9 cellular contexts compared by ENCODE assay signal in genomic region chr13:96075953-96076543, GRCh38. TPM values are rescaled to one million over a fixed set of nuclear protein-coding genes. Genes with fewer than 3 reads are reported as not detected.
A peak's percentile ranks its signal among the peaks of the same experiment; 100 is the strongest.
DNase-seq lines count a peak whose midpoint lies in the region; ATAC-seq and TF ChIP-seq lines count a peak whose summit lies in the region.
"Had no signal": no experiment of that assay in that cellular context is flagged by ENCODE, and none has a peak within 500 bp of the region (broad histone marks: within the 10 kb centered on the region; RNA-seq: fewer than 3 reads in every experiment).

No MANE protein-coding gene starts in this region.

- DNase-seq in Caco-2 (peak in 1 of 2 experiments; percentile 41), GM23248 (peak; percentile 50), SK-N-SH (peak; percentile 28), left lobe of liver (ENCODE audit: low spot score) (no peak), NCI-H1436 (lab: John Stamatoyannopoulos, UW) (no peak), nucleus accumbens (lab: John Stamatoyannopoulos, UW) (no peak)

- H3K9ac ChIP-seq in GM23248 (no peak overlapping the region), SK-N-SH (no peak overlapping the region)

- no peaks in the 10 kb centered on the region for H3K4me1 ChIP-seq in Caco-2
- no peaks in the 10 kb centered on the region for H3K4me1 ChIP-seq in GM23248 (ENCODE audit: insufficient read depth)
- H3K4me1 ChIP-seq in SK-N-SH (ENCODE audit: control insufficient read depth in 1 of 2, insufficient read depth in 2 of 2, low read depth in 1 of 2, low read length in 1 of 2), result no peaks in the 10 kb centered on the region

- H3K9me2 ChIP-seq in GM23248 (ENCODE audit: insufficient read depth), result no peaks in the 10 kb centered on the region
- no peaks in the 10 kb centered on the region for H3K9me2 ChIP-seq in SK-N-SH

- POLR2A ChIA-PET in Caco-2 (lab: Charles Lee) (no interaction called here), SK-N-SH (lab: Yijun Ruan, JAX) (no interaction called here)

- CTCF ChIA-PET in Caco-2 (lab: Charles Lee) (no interaction called here), SK-N-SH (lab: Yijun Ruan, JAX) (interaction anchor here (1.0 to 1.5 kb wide), 5 partner anchors 9 to 27 kb away, joined by 3 to 5 read pairs (median 4); partner anchors contain the start of gene HS6ST3)

- H3K4me3 Mint-ChIP-seq in Caco-2 (ENCODE audit: unreplicated experiment), result no peak overlapping the region
- H3K4me3 Mint-ChIP-seq: central memory CD8-positive, alpha-beta T cell had no signal

- H3K27me3 Mint-ChIP-seq in Caco-2 (ENCODE audit: insufficient read depth, unreplicated experiment), result peaks cover 12% of the 10 kb centered on the region
- H3K27me3 Mint-ChIP-seq: central memory CD8-positive, alpha-beta T cell had no signal

- no peaks in the 10 kb centered on the region for H3K36me3 Mint-ChIP-seq in Caco-2 (ENCODE audit: insufficient read depth, unreplicated experiment)

- 58% methylated on average over 3 of the region's 3 CpGs for WGBS in GM23248 (ENCODE audit: low coverage in 1 of 2, low lambda C conversion rate in 2 of 2, missing lambda C conversion rate in 2 of 2), 2 experiments
- 79% methylated on average over 2 of the region's 3 CpGs for WGBS in SK-N-SH (ENCODE audit: low lambda C conversion rate)

- H3K36me3 ChIP-seq in Caco-2 (ENCODE audit: control insufficient read depth, insufficient read depth, low read length) (no peaks in the 10 kb centered on the region), GM23248 (ENCODE audit: low read depth) (no peaks in the 10 kb centered on the region), SK-N-SH (replicated peaks in 1 of 2; ENCODE audit: control insufficient read depth in 1 of 2, insufficient read depth in 2 of 2, low read length in 1 of 2) (no peaks in the 10 kb centered on the region)

- H3K79me2 ChIP-seq in GM23248 (ENCODE audit: insufficient read depth) (no peaks in the 10 kb centered on the region), SK-N-SH (ENCODE audit: insufficient read depth) (no peaks in the 10 kb centered on the region)

- TF ChIP-seq EP300 in SK-N-SH (IDR thresholded peaks at IDR 0.05; ENCODE audit: borderline replicate concordance in 1 of 2, low read depth in 1 of 2, low read length in 1 of 2), result no peak

- no peaks in the 10 kb centered on the region for H3K4me1 Mint-ChIP-seq in Caco-2 (ENCODE audit: low read depth, unreplicated experiment)
- H3K4me1 Mint-ChIP-seq: central memory CD8-positive, alpha-beta T cell had no signal

- H3K27me3 ChIP-seq in Caco-2 (replicated peaks; ENCODE audit: control insufficient read depth, insufficient read depth, low read length), result no peaks in the 10 kb centered on the region
- H3K27me3 ChIP-seq in GM23248 (replicated peaks; ENCODE audit: insufficient read depth), result no peaks in the 10 kb centered on the region
- H3K27me3 ChIP-seq in SK-N-SH (ENCODE audit: insufficient read depth), result peaks cover 9% of the 10 kb centered on the region; the same call in 1 of the 2 replicates

- H3K27ac Mint-ChIP-seq in Caco-2 (ENCODE audit: unreplicated experiment), result no peak overlapping the region

- TF ChIP-seq CTCF in Caco-2 (IDR thresholded peaks at IDR 0.05; ENCODE audit: insufficient read depth in 1 of 2, low read depth in 1 of 2, low read length in 1 of 2, severe bottlenecking in 1 of 2, unreplicated experiment in 1 of 2) (peak; percentile 48 to 63), SK-N-SH (IDR thresholded peaks at IDR 0.05) (peak; percentile 74)

- peak; percentile 36 for TF ChIP-seq RAD21 in SK-N-SH (IDR thresholded peaks at IDR 0.05; ENCODE audit: low read length)

- in situ Hi-C loops in GM23248 (cut with MboI), result no loop called here

- H3K27ac ChIP-seq in GM23248 (no peak overlapping the region), SK-N-SH (ENCODE audit: low read depth in 2 of 2, low read length in 1 of 2) (no peak overlapping the region)

- H3K9me3 ChIP-seq in Caco-2 (no peaks in the 10 kb centered on the region), GM23248 (ENCODE audit: low read depth) (no peaks in the 10 kb centered on the region), SK-N-SH (no peaks in the 10 kb centered on the region)

- no peak overlapping the region for H2AFZ ChIP-seq in GM23248
- H2AFZ ChIP-seq in SK-N-SH (ENCODE audit: low read depth), result no peak overlapping the region

- no peaks in the 10 kb centered on the region for H3F3A ChIP-seq in GM23248 (ENCODE audit: insufficient read depth)
- no peaks in the 10 kb centered on the region for H3F3A ChIP-seq in SK-N-SH (replicated peaks; ENCODE audit: insufficient read depth)

- H3K4me2 ChIP-seq in GM23248 (ENCODE audit: unreplicated experiment), result no peak overlapping the region
- no peak overlapping the region for H3K4me2 ChIP-seq in SK-N-SH

- no TSS peak for BruUV-seq in Caco-2 (replicated peaks; lab: Mats Ljungman, UMichigan)

- no peaks in the 10 kb centered on the region for H3K9me3 Mint-ChIP-seq in Caco-2 (ENCODE audit: unreplicated experiment)

- ATAC-seq in left lobe of liver (peak; percentile 60), HG03139 (IDR thresholded peaks at IDR 0.05; ENCODE audit: unreplicated experiment) (no peak), GM18519 (IDR thresholded peaks at IDR 0.05; ENCODE audit: low FRiP score, unreplicated experiment) (no peak)

- intact Hi-C loops in Caco-2 (cut with micrococcal nuclease; ENCODE audit: unreplicated experiment), result loop anchor here (1.0 kb wide), 1 partner anchor 56 kb away; no protein-coding TSS in a partner anchor

- no peaks in the 10 kb centered on the region for H4K20me1 ChIP-seq in GM23248 (ENCODE audit: insufficient read depth)
- no peaks in the 10 kb centered on the region for H4K20me1 ChIP-seq in SK-N-SH (ENCODE audit: insufficient read depth)

- H3K4me3 ChIP-seq in Caco-2 (ENCODE audit: low read depth, low read length), result no peak overlapping the region
- H3K4me3 ChIP-seq in GM23248, result no peak overlapping the region
- no peak overlapping the region; a peak in 1 of 4 replicates for H3K4me3 ChIP-seq in SK-N-SH (ENCODE audit: low read depth in 2 of 2, low read length in 1 of 2)

TF ChIP-seq in SK-N-SH, 30 proteins besides CTCF, POLR2A, EP300 and RAD21:
- no peak for TF ChIP-seq FOXM1 (IDR thresholded peaks at IDR 0.05; ENCODE audit: low read depth)
- TF ChIP-seq SMC3 (IDR thresholded peaks at IDR 0.05; ENCODE audit: low read depth, low read length), result 0 out of 2 replicates have a peak, but pooled peaks have one; percentile 14

RNA-seq across cellular contexts. Expression of gene HS6ST3, which starts 13.9 kb away (rescaled TPM):
- total RNA-seq in Caco-2 (2022), result not detected in 2 replicates
- total RNA-seq in GM23248 (2014; rRNA removed; shearing (Covaris generic)), result 0.11 TPM in 1 of 2 replicates, not detected in the other
- not detected in 2 replicates for polyA plus RNA-seq in GM23248 (2016; fragmentation: Nextera tagmentation; extraction: Ambion mirVana)
- polyA plus RNA-seq in SK-N-SH (2012; rRNA removed), result under 0.01 TPM in 2 replicates
- polyA plus RNA-seq in SK-N-SH (2012; cell fraction: cytosol; rRNA removed), result under 0.01 and 0.01 TPM in 2 replicates
- not detected in 2 replicates for polyA plus RNA-seq in SK-N-SH (2012; cell fraction: nucleus; rRNA removed)
- total RNA-seq in left lobe of liver, result not detected

RNA-seq across cellular contexts. Expression of gene UGGT2, which starts 22.8 kb away (rescaled TPM):
- total RNA-seq in Caco-2 (2022) (35.5 and 42.0 TPM in 2 replicates), left lobe of liver (7.3 TPM)
- total RNA-seq in GM23248 (2014; rRNA removed; shearing (Covaris generic)), result 46.5 and 54.8 TPM in 2 replicates
- polyA plus RNA-seq in GM23248 (2016; fragmentation: Nextera tagmentation; extraction: Ambion mirVana) (38.9 and 46.1 TPM in 2 replicates), SK-N-SH (2012; rRNA removed) (13.3 and 20.2 TPM in 2 replicates)
- 15.2 and 18.4 TPM in 2 replicates for polyA plus RNA-seq in SK-N-SH (2012; cell fraction: cytosol; rRNA removed)
- 17.1 and 43.0 TPM in 2 replicates for polyA plus RNA-seq in SK-N-SH (2012; cell fraction: nucleus; rRNA removed)

Comparison
In these comparisons a context has a peak if more than half of its experiments do, and no peak if none do; other contexts are left out.
1. DNase-seq: peak in GM23248 (single experiment) and SK-N-SH (single experiment); none in left lobe of liver (single experiment), NCI-H1436 (single experiment) and nucleus accumbens (0 of 56).